Comparison of ENCODE assay signal across 36 cellular contexts in genomic region chr7:88293866-88294265, GRCh38. TPM values are rescaled to one million over a fixed set of nuclear protein-coding genes. Genes with fewer than 3 reads are reported as not detected.
"Had no signal": no experiment of that assay in that cellular context is flagged by ENCODE, and none has a peak within 500 bp of the region (broad histone marks: within the 10 kb centered on the region; RNA-seq: fewer than 3 reads in every experiment).

No MANE protein-coding gene starts in this region.

- H3K27me3 ChIP-seq: MG63 had no signal

- DNase-seq: Karpas-422, Kasumi-1, MG63, MM.1S, MV-4-11, NCI-H1048, NCI-H1092, NCI-H1092 treated with DMSO at 0.1 percent for 48 hours, NCI-H1105, NCI-H1105 treated with DMSO at 0.1 percent for 48 hours, NCI-H1417, NCI-H1417 treated with DMSO at 0.1 percent for 48 hours, NCI-H1436, NCI-H1436 treated with DMSO at 0.1 percent for 48 hours, NCI-H146, NCI-H1694, NCI-H1694 treated with DMSO at 0.1 percent for 48 hours, NCI-H187, NCI-H187 treated with DMSO at 0.1 percent for 48 hours, NCI-H1930, NCI-H2029, NCI-H2029 treated with DMSO at 0.1 percent for 48 hours, NCI-H2081, NCI-H2081 treated with DMSO at 0.1 percent for 48 hours, NCI-H2107, NCI-H2171, NCI-H2171 treated with DMSO at 0.1 percent for 48 hours, NCI-H2227 treated with DMSO at 0.1 percent for 48 hours, NCI-H226, NCI-H345, NCI-H446, NCI-H446 treated with DMSO at 0.1 percent for 48 hours, NCI-H510A, NCI-H510A treated with DMSO at 0.1 percent for 48 hours, NCI-H524 had no signal

- H3K36me3 ChIP-seq: MG63 had no signal

- H3K4me3 ChIP-seq: MG63 had no signal

- H3K9me3 ChIP-seq: MG63 had no signal

RNA-seq across cellular contexts. Expression of gene STEAP4, which starts 12.8 kb away (rescaled TPM):
- total RNA-seq: MCF 10A had no signal
